ENCODE assay signal across 10 cellular contexts in the genomic region with DNA sequence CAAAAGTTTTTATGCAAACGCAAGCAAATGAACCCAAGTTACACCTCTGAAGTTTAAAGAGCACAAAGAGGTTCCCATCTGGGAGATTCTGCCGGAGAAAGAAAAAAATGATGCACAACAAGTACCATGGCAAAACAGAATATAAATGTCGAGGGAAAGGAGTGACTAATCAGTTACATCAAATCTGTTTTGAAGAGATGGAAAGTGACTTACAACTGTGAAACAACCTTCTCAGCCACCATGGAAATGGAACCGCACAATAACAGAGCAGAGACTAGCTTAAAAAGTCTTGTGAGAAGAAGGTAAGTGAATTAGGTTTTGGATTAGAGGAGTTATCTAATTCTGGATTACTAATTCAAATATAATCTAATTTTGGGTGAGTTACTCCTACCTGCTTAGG. TPM values are rescaled to one million over a fixed set of nuclear protein-coding genes. Genes with fewer than 3 reads are reported as not detected.
DNase-seq lines count a peak whose midpoint lies in the region; ATAC-seq and TF ChIP-seq lines count a peak whose summit lies in the region.
"Had no signal": no experiment of that assay in that cellular context is flagged by ENCODE, and none has a peak within 500 bp of the region (broad histone marks: within the 10 kb centered on the region; RNA-seq: fewer than 3 reads in every experiment).

No MANE protein-coding gene starts in this region.

- H3K9ac ChIP-seq in iPS-15b (ENCODE audit: low read depth, low read length), result no peak overlapping the region

- POLR2A ChIA-PET in AG04449 (lab: Yijun Ruan, JAX) (no interaction called here), HEK293 (lab: Yijun Ruan, JAX) (interaction anchor here (0.7 kb wide), 1 partner anchor 11 kb away, joined by 3 read pairs; no protein-coding TSS in a partner anchor)
- POLR2A ChIA-PET in activated CD4-positive, alpha-beta memory T cell treated with anti-CD3 and anti-CD28 coated beads, Interleukin-2, amount 10 ng/mL, durations not matched to agents 7 days and 5 days (lab: Charles Lee), result interaction anchor here (1.3 to 2.7 kb wide), 7 partner anchors 8 to 543 kb away, joined by 3 to 20 read pairs (median 4); no protein-coding TSS in a partner anchor

- no peaks in the 10 kb centered on the region for H3K27me3 Mint-ChIP-seq in activated CD4-positive, alpha-beta memory T cell treated with anti-CD3 and anti-CD28 coated beads, Interleukin-2, amount 10 ng/mL, durations not matched to agents 7 days and 5 days

- TF ChIP-seq CTCF in AG04449 (IDR thresholded peaks at IDR 0.05; ENCODE audit: insufficient read depth, low read length, missing control alignments), result no peak
- TF ChIP-seq CTCF in HEK293 (tag by site-specific recombination; IDR thresholded peaks at IDR 0.05), result no peak

- no peak overlapping the region for H3K27ac ChIP-seq in HEK293 (ENCODE audit: extremely low read depth, low read depth, low read length)

- H3K4me1 ChIP-seq in HEK293 (ENCODE audit: control insufficient read depth, insufficient read depth, low read length) (no peaks in the 10 kb centered on the region), iPS-15b (ENCODE audit: control insufficient read depth, insufficient read depth, low read length) (peaks cover 5% of the 10 kb centered on the region)

- H3K36me3 ChIP-seq in HEK293 (ENCODE audit: control insufficient read depth in 2 of 2, insufficient read depth in 1 of 2, low read length in 2 of 2) (peaks cover 8 to 35% of the 10 kb centered on the region in 2 experiments; a peak in 2 of 3 replicates), iPS-15b (ENCODE audit: control insufficient read depth, insufficient read depth, low read length) (no peaks in the 10 kb centered on the region)

- H3K9me3 ChIP-seq in HEK293 (ENCODE audit: control insufficient read depth, insufficient read depth, low read depth, low read length) (no peaks in the 10 kb centered on the region), iPS-15b (ENCODE audit: control insufficient read depth, insufficient read depth, low read length) (no peaks in the 10 kb centered on the region)

- H3K27ac Mint-ChIP-seq in activated CD4-positive, alpha-beta memory T cell treated with anti-CD3 and anti-CD28 coated beads, Interleukin-2, amount 10 ng/mL, durations not matched to agents 7 days and 5 days, result peak overlapping the region; percentile 61

- no peak for ATAC-seq in HG03460 (IDR thresholded peaks at IDR 0.05; ENCODE audit: unreplicated experiment)

- CTCF ChIA-PET in AG04449 (lab: Yijun Ruan, JAX) (interaction anchor here (0.8 to 1.7 kb wide), 5 partner anchors 22 to 265 kb away, joined by 3 to 4 read pairs (median 3); no protein-coding TSS in a partner anchor), HEK293 (lab: Yijun Ruan, JAX) (interaction anchor here (1.1 kb wide), 1 partner anchor 115 kb away, joined by 4 read pairs; no protein-coding TSS in a partner anchor)
- CTCF ChIA-PET in activated CD4-positive, alpha-beta memory T cell treated with anti-CD3 and anti-CD28 coated beads, Interleukin-2, amount 10 ng/mL, durations not matched to agents 7 days and 5 days (lab: Charles Lee), result interaction anchor here (0.9 to 5.2 kb wide), 5 partner anchors 9 to 115 kb away, joined by 3 to 19 read pairs (median 4); partner anchors contain the start of gene B3GLCT

- no peaks in the 10 kb centered on the region for H3K27me3 ChIP-seq in iPS-15b (ENCODE audit: control insufficient read depth, insufficient read depth, low read length)

- peak overlapping the region; percentile 96; the same call in 1 of the 2 replicates for H3K4me3 ChIP-seq in AG04449 (ENCODE audit: low read depth, low read length)
- H3K4me3 ChIP-seq in HEK293 (ENCODE audit: low read depth, low read length), result no peak overlapping the region
- H3K4me3 ChIP-seq in iPS-15b (ENCODE audit: low read depth, low read length), result peak overlapping the region; percentile 23

- H3K4me3 Mint-ChIP-seq in activated CD4-positive, alpha-beta memory T cell treated with anti-CD3 and anti-CD28 coated beads, Interleukin-2, amount 10 ng/mL, durations not matched to agents 7 days and 5 days, result peak overlapping the region; percentile 94

- H3K36me3 Mint-ChIP-seq in activated CD4-positive, alpha-beta memory T cell treated with anti-CD3 and anti-CD28 coated beads, Interleukin-2, amount 10 ng/mL, durations not matched to agents 7 days and 5 days (ENCODE audit: low read depth), result peaks cover 42% of the 10 kb centered on the region

- H3K9me3 Mint-ChIP-seq in activated CD4-positive, alpha-beta memory T cell treated with anti-CD3 and anti-CD28 coated beads, Interleukin-2, amount 10 ng/mL, durations not matched to agents 7 days and 5 days, result no peaks in the 10 kb centered on the region

- no peak for DNase-seq in AG04449 (ENCODE audit: low read depth, low spot score)
- DNase-seq in activated CD4-positive, alpha-beta memory T cell treated with anti-CD3 and anti-CD28 coated beads, Interleukin-2, amount 10 ng/mL, durations not matched to agents 7 days and 5 days, result no peak
- no peak for DNase-seq in putamen (ENCODE audit: low spot score)
- DNase-seq in NCI-H1092 treated with DMSO at 0.1 percent for 48 hours (lab: John Stamatoyannopoulos, UW), result no peak
- no peak for DNase-seq in NCI-H2029 (lab: John Stamatoyannopoulos, UW)
- DNase-seq: DMS79, erythroblast had no signal

- peaks cover 53% of the 10 kb centered on the region for H3K4me1 Mint-ChIP-seq in activated CD4-positive, alpha-beta memory T cell treated with anti-CD3 and anti-CD28 coated beads, Interleukin-2, amount 10 ng/mL, durations not matched to agents 7 days and 5 days

TF ChIP-seq in HEK293, 187 proteins besides CTCF, POLR2A, EP300 and RAD21:
- no peak for TF ChIP-seq KLF7 (tag by site-specific recombination; IDR thresholded peaks at IDR 0.05; ENCODE audit: borderline replicate concordance)
- TF ChIP-seq PRDM1 (tag by site-specific recombination; IDR thresholded peaks at IDR 0.05), result peak; percentile 34; the same call in 1 of the 2 replicates

RNA-seq across cellular contexts. Expression of gene HSPH1, which starts 2.4 kb away (rescaled TPM):
- total RNA-seq in activated CD4-positive, alpha-beta memory T cell treated with anti-CD3 and anti-CD28 coated beads, Interleukin-2, amount 10 ng/mL, durations not matched to agents 7 days and 5 days, result 100 to 1,000 TPM in 1 of 2 experiments, 10 to 100 TPM in 1; 95.4 to 103 TPM

RNA-seq across cellular contexts. Expression of gene B3GLCT, which starts 40.5 kb away (rescaled TPM):
- total RNA-seq in activated CD4-positive, alpha-beta memory T cell treated with anti-CD3 and anti-CD28 coated beads, Interleukin-2, amount 10 ng/mL, durations not matched to agents 7 days and 5 days, result 1 to 10 TPM; 4.6 to 4.7 TPM
